In the genomic region with DNA sequence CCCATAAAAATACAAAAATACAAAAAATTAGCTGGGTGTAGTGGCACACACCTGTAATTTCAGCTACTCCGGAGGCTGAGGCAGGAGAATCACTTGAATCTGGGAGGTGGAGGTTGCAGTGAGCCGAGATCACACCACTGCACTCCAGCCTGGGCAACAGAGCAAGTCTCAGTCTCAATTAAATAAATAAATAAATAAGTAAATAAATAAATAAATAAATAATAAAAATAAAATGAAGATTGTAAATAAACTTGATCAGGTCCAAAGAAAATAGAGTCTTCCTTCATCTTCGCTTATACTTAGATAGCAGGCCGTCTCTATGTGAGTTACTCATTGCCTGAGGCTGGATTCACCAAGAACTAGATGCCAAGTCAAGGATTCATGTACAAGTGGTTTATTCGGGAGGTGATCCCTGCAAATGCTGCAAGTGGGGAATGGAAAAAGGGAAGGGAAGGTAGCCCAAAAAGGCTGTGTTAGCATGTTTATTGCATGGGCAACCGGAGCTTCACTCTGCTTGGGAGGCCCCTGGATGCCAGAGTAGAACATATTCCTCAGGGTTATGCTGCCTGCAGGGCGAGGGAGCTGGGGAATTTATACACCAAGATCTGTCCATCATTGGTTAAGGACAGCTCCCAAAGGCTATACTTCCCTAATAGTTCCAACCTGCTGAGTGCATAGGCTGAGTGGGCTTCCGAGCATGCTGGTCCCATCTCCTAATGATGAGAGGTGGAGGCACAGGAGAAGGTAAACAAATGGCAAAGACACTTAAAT, we compare ENCODE assay signal across 41 cellular contexts. TPM values are rescaled to one million over a fixed set of nuclear protein-coding genes. Genes with fewer than 3 reads are reported as not detected.
"Had no signal": no experiment of that assay in that cellular context is flagged by ENCODE, and none has a peak within 500 bp of the region (broad histone marks: within the 10 kb centered on the region; RNA-seq: fewer than 3 reads in every experiment).

No MANE protein-coding gene starts in this region.

- H3K4me3 ChIP-seq: ascending aorta, cardiac muscle cell had no signal

- H3K4me1 Mint-ChIP-seq: activated CD4-positive, alpha-beta memory T cell treated with anti-CD3 and anti-CD28 coated beads, Interleukin-2, amount 10 ng/mL, durations not matched to agents 7 days and 5 days; activated CD4-positive, alpha-beta T cell treated with anti-CD3 and anti-CD28 coated beads, Interleukin-2, amount 10 ng/mL, durations not matched to agents 7 days and 5 days; activated CD8-positive, alpha-beta memory T cell treated with anti-CD3 and anti-CD28 coated beads, Interleukin-2, amount 10 ng/mL, durations not matched to agents 7 days and 5 days; activated naive CD4-positive, alpha-beta T cell treated with anti-CD3 and anti-CD28 coated beads, Interleukin-2, amount 50 U/mL, for 24 hours; activated naive CD8-positive, alpha-beta T cell treated with anti-CD3 and anti-CD28 coated beads, Interleukin-2, amount 50 U/mL, for 24 hours; brain had no signal

- H3K36me3 Mint-ChIP-seq: activated CD8-positive, alpha-beta memory T cell treated with anti-CD3 and anti-CD28 coated beads, Interleukin-2, amount 10 ng/mL, durations not matched to agents 7 days and 5 days; activated naive CD4-positive, alpha-beta T cell treated with anti-CD3 and anti-CD28 coated beads, Interleukin-2, amount 10 ng/mL, durations not matched to agents 7 days and 5 days; activated naive CD4-positive, alpha-beta T cell treated with anti-CD3 and anti-CD28 coated beads, Interleukin-2, amount 50 U/mL, for 24 hours; activated naive CD8-positive, alpha-beta T cell; activated naive CD8-positive, alpha-beta T cell treated with anti-CD3 and anti-CD28 coated beads, Interleukin-2, amount 10 ng/mL, durations not matched to agents 7 days and 5 days; brain; WTC11 had no signal

- H3K9me3 ChIP-seq: ascending aorta had no signal

- FAIRE-seq: bronchial epithelial cell, TTC549 had no signal

- H3K36me3 ChIP-seq: ascending aorta, cardiac muscle cell, WERI-Rb-1 had no signal

- H3K27me3 ChIP-seq: ascending aorta, cardiac muscle cell had no signal

- H3K9me3 Mint-ChIP-seq: activated CD4-positive, alpha-beta memory T cell treated with anti-CD3 and anti-CD28 coated beads, Interleukin-2, amount 10 ng/mL, durations not matched to agents 7 days and 5 days; activated CD4-positive, alpha-beta T cell treated with anti-CD3 and anti-CD28 coated beads, Interleukin-2, amount 10 ng/mL, durations not matched to agents 7 days and 5 days; activated naive CD4-positive, alpha-beta T cell treated with anti-CD3 and anti-CD28 coated beads, Interleukin-2, amount 10 ng/mL, durations not matched to agents 7 days and 5 days; activated naive CD4-positive, alpha-beta T cell treated with anti-CD3 and anti-CD28 coated beads, Interleukin-2, amount 50 U/mL, for 24 hours; activated naive CD8-positive, alpha-beta T cell treated with anti-CD3 and anti-CD28 coated beads, Interleukin-2, amount 10 ng/mL, durations not matched to agents 7 days and 5 days; activated naive CD8-positive, alpha-beta T cell treated with anti-CD3 and anti-CD28 coated beads, Interleukin-2, amount 50 U/mL, for 24 hours; activated T-cell treated with anti-CD3 and anti-CD28 coated beads, Interleukin-2, amount 50 U/mL, for 24 hours; activated T-helper 2 cell treated with anti-CD3 and anti-CD28 coated beads, Interferon-gamma antibody, Interleukin-2, Interleukin-4, amounts not matched to agents 10 μg/mL and 5 μg/mL and 100 μg/mL, durations not matched to agents 14 hours and 24 hours and 36 hours; central memory CD8-positive, alpha-beta T cell; T-helper 1 cell treated with Interleukin-12 subunit alpha and Interleukin-12 subunit beta and Interleukin-4 antibody, amounts not matched to agents 30 μg/mL and 1 μg/mL, for 36 hours; T-helper 2 cell treated with Interferon-gamma antibody and Interleukin-4, amounts not matched to agents 5 μg/mL and 100 μg/mL, for 36 hours; WTC11 had no signal

- H3K4me3 Mint-ChIP-seq: activated CD4-positive, alpha-beta memory T cell treated with anti-CD3 and anti-CD28 coated beads, Interleukin-2, amount 10 ng/mL, durations not matched to agents 7 days and 5 days; activated CD4-positive, alpha-beta T cell treated with anti-CD3 and anti-CD28 coated beads for 36 hours; activated CD4-positive, alpha-beta T cell treated with anti-CD3 and anti-CD28 coated beads, Interleukin-2, amount 10 ng/mL, durations not matched to agents 7 days and 5 days; activated CD8-positive, alpha-beta memory T cell treated with anti-CD3 and anti-CD28 coated beads, Interleukin-2, amount 10 ng/mL, durations not matched to agents 7 days and 5 days; activated CD8-positive, alpha-beta T cell treated with anti-CD3 and anti-CD28 coated beads, Interleukin-2, amount 10 ng/mL, durations not matched to agents 7 days and 5 days; activated naive CD4-positive, alpha-beta T cell treated with anti-CD3 and anti-CD28 coated beads, Interleukin-2, amount 10 ng/mL, durations not matched to agents 7 days and 5 days; activated naive CD4-positive, alpha-beta T cell treated with anti-CD3 and anti-CD28 coated beads, Interleukin-2, amount 50 U/mL, for 24 hours; activated naive CD8-positive, alpha-beta T cell; activated naive CD8-positive, alpha-beta T cell treated with anti-CD3 and anti-CD28 coated beads, Interleukin-2, amount 10 ng/mL, durations not matched to agents 7 days and 5 days; activated naive CD8-positive, alpha-beta T cell treated with anti-CD3 and anti-CD28 coated beads, Interleukin-2, amount 50 U/mL, for 24 hours; activated T-cell treated with anti-CD3 and anti-CD28 coated beads, Interleukin-2, amount 50 U/mL, for 24 hours; brain; central memory CD8-positive, alpha-beta T cell; T-helper 1 cell treated with Interleukin-12 subunit alpha and Interleukin-12 subunit beta and Interleukin-4 antibody, amounts not matched to agents 30 μg/mL and 1 μg/mL, for 36 hours; T-helper 2 cell treated with Interferon-gamma antibody and Interleukin-4, amounts not matched to agents 5 μg/mL and 100 μg/mL, for 36 hours; WTC11 had no signal

- H3K4me1 ChIP-seq: ascending aorta had no signal

- DNase-seq: activated CD4-positive, alpha-beta memory T cell treated with anti-CD3 and anti-CD28 coated beads, Interleukin-2, amount 10 ng/mL, durations not matched to agents 7 days and 5 days; activated CD4-positive, alpha-beta T cell treated with anti-CD3 and anti-CD28 coated beads for 1 hour; activated CD4-positive, alpha-beta T cell treated with anti-CD3 and anti-CD28 coated beads for 36 hours; activated CD4-positive, alpha-beta T cell treated with anti-CD3 and anti-CD28 coated beads for 48 hours; activated CD4-positive, alpha-beta T cell treated with anti-CD3 and anti-CD28 coated beads, Interleukin-2, amount 10 ng/mL, durations not matched to agents 7 days and 5 days; activated CD4-positive, alpha-beta T cell treated with anti-CD3 and anti-CD28 coated beads, Interleukin-2, amount 50 U/mL, for 48 hours; activated CD4-positive, CD25-positive, alpha-beta regulatory T cell; activated CD8-positive, alpha-beta memory T cell treated with anti-CD3 and anti-CD28 coated beads for 24 hours; activated CD8-positive, alpha-beta memory T cell treated with anti-CD3 and anti-CD28 coated beads, Interleukin-2, amount 10 ng/mL, durations not matched to agents 7 days and 5 days; activated CD8-positive, alpha-beta memory T cell treated with anti-CD3 and anti-CD28 coated beads, Interleukin-2, amount 50 U/mL, for 48 hours; activated CD8-positive, alpha-beta T cell treated with anti-CD3 and anti-CD28 coated beads, Interleukin-2, amount 10 ng/mL, durations not matched to agents 7 days and 5 days; activated effector memory CD4-positive, alpha-beta T cell treated with Interleukin-2 at 50 U/mL for 16 hours; activated gamma-delta T cell; activated naive CD4-positive, alpha-beta T cell treated with anti-CD3 and anti-CD28 coated beads, Interleukin-2, amount 10 ng/mL, durations not matched to agents 7 days and 5 days; activated naive CD4-positive, alpha-beta T cell treated with Interleukin-2 at 50 U/mL for 16 hours; activated naive CD8-positive, alpha-beta T cell treated with anti-CD3 and anti-CD28 coated beads, Interleukin-2, amount 10 ng/mL, durations not matched to agents 7 days and 5 days; activated naive CD8-positive, alpha-beta T cell treated with anti-CD3 and anti-CD28 coated beads, Interleukin-2, amount 50 U/mL, for 24 hours; activated T-cell treated with anti-CD3 and anti-CD28 coated beads, Interleukin-2, amount 50 U/mL, for 24 hours; activated T-cell treated with anti-CD3 and anti-CD28 coated beads, Interleukin-2, amount 50 U/mL, for 48 hours; amygdala; anterior cingulate cortex; caudate nucleus; cerebellar nuclear complex; T-helper 1 cell; T-helper 2 cell; T-helper 9 cell; WERI-Rb-1 had no signal

- H3K27ac ChIP-seq: ascending aorta, cardiac muscle cell, WERI-Rb-1 had no signal

- H3K27ac Mint-ChIP-seq: activated CD4-positive, alpha-beta memory T cell treated with anti-CD3 and anti-CD28 coated beads, Interleukin-2, amount 10 ng/mL, durations not matched to agents 7 days and 5 days; activated CD4-positive, alpha-beta T cell treated with anti-CD3 and anti-CD28 coated beads for 36 hours; activated CD4-positive, alpha-beta T cell treated with anti-CD3 and anti-CD28 coated beads, Interleukin-2, amount 10 ng/mL, durations not matched to agents 7 days and 5 days; activated CD8-positive, alpha-beta memory T cell treated with anti-CD3 and anti-CD28 coated beads, Interleukin-2, amount 10 ng/mL, durations not matched to agents 7 days and 5 days; activated CD8-positive, alpha-beta T cell treated with anti-CD3 and anti-CD28 coated beads, Interleukin-2, amount 10 ng/mL, durations not matched to agents 7 days and 5 days; activated naive CD4-positive, alpha-beta T cell treated with anti-CD3 and anti-CD28 coated beads, Interleukin-2, amount 10 ng/mL, durations not matched to agents 7 days and 5 days; activated naive CD4-positive, alpha-beta T cell treated with anti-CD3 and anti-CD28 coated beads, Interleukin-2, amount 50 U/mL, for 24 hours; activated naive CD8-positive, alpha-beta T cell; activated naive CD8-positive, alpha-beta T cell treated with anti-CD3 and anti-CD28 coated beads, Interleukin-2, amount 10 ng/mL, durations not matched to agents 7 days and 5 days; activated naive CD8-positive, alpha-beta T cell treated with anti-CD3 and anti-CD28 coated beads, Interleukin-2, amount 50 U/mL, for 24 hours; activated T-cell treated with anti-CD3 and anti-CD28 coated beads, Interleukin-2, amount 50 U/mL, for 24 hours; activated T-helper 2 cell treated with anti-CD3 and anti-CD28 coated beads, Interferon-gamma antibody, Interleukin-2, Interleukin-4, amounts not matched to agents 10 μg/mL and 5 μg/mL and 100 μg/mL, durations not matched to agents 14 hours and 24 hours and 36 hours; brain; T-helper 1 cell treated with Interleukin-12 subunit alpha and Interleukin-12 subunit beta and Interleukin-4 antibody, amounts not matched to agents 30 μg/mL and 1 μg/mL, for 36 hours; T-helper 2 cell treated with Interferon-gamma antibody and Interleukin-4, amounts not matched to agents 5 μg/mL and 100 μg/mL, for 36 hours; WTC11 had no signal

- ATAC-seq: activated CD4-positive, alpha-beta T cell treated with anti-CD3 and anti-CD28 coated beads for 36 hours; activated CD4-positive, CD25-positive, alpha-beta regulatory T cell treated with anti-CD3 and anti-CD28 coated beads, Interleukin-2, amount 50 U/mL, for 24 hours; activated CD8-positive, alpha-beta memory T cell treated with anti-CD3 and anti-CD28 coated beads, Interleukin-2, amount 10 ng/mL, durations not matched to agents 7 days and 5 days; activated CD8-positive, alpha-beta T cell treated with anti-CD3 and anti-CD28 coated beads, Interleukin-2, amount 10 ng/mL, durations not matched to agents 7 days and 5 days; activated naive CD8-positive, alpha-beta T cell treated with anti-CD3 and anti-CD28 coated beads, Interleukin-2, amount 50 U/mL, for 24 hours; WTC11 had no signal

RNA-seq across cellular contexts. Expression of a gene that starts 16.3 kb away (rescaled TPM):
- total RNA-seq: activated CD4-positive, alpha-beta memory T cell treated with anti-CD3 and anti-CD28 coated beads, Interleukin-2, amount 10 ng/mL, durations not matched to agents 7 days and 5 days; activated CD4-positive, alpha-beta T cell treated with anti-CD3 and anti-CD28 coated beads for 36 hours; activated CD4-positive, alpha-beta T cell treated with anti-CD3 and anti-CD28 coated beads, Interleukin-2, amount 10 ng/mL, durations not matched to agents 7 days and 5 days; activated CD8-positive, alpha-beta memory T cell treated with anti-CD3 and anti-CD28 coated beads, Interleukin-2, amount 10 ng/mL, durations not matched to agents 7 days and 5 days; activated CD8-positive, alpha-beta T cell treated with anti-CD3 and anti-CD28 coated beads, Interleukin-2, amount 10 ng/mL, durations not matched to agents 7 days and 5 days; activated naive CD8-positive, alpha-beta T cell treated with anti-CD3 and anti-CD28 coated beads, Interleukin-2, amount 10 ng/mL, durations not matched to agents 7 days and 5 days; activated T-helper 2 cell treated with anti-CD3 and anti-CD28 coated beads, Interferon-gamma antibody, Interleukin-2, Interleukin-4, amounts not matched to agents 10 μg/mL and 5 μg/mL and 100 μg/mL, durations not matched to agents 14 hours and 24 hours and 36 hours; ascending aorta; bronchial epithelial cell; chondrocyte had no signal
- polyA plus RNA-seq: cardiac muscle cell had no signal
